ENCODE assay signal across 21 cellular contexts in the genomic region with DNA sequence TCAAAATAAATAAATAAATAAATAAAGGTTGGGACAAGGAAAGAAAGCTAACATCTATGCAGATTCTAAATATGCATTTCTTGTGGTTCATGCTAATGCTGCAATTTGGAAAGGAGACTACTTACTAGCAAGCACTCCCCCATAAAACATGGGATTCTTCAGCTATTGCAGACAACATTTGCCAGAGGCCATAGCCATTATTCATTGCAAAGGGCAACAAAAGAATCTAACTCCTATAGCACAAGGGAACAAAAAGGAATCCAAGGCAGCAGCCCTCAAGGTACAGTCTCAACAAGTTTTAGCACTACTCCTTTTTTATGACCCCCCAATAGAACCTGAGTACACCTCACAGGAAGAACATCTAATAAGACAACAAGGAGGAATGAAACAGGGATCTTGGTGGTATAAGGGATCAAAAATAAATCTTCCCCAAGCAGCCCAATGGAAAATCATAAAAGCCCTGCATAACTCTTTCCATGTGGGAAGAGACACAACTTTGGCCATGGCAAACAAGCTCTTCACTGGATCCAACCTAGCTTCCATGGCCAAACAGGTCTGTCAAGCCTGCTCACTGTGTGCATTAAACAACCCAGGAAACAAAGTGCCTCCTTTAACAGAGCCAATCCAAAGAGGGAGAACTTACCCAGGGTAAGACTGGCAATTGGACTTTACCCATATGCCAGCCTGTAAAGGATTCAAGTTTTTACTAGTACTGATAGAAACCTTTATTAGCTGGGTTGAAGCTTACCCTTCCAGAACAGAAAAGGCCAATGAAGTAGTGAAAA.
"Had no signal": no experiment of that assay in that cellular context is flagged by ENCODE, and none has a peak within 500 bp of the region (broad histone marks: within the 10 kb centered on the region; RNA-seq: fewer than 3 reads in every experiment).

No MANE protein-coding gene starts in this region.

- DNase-seq: cerebellar nuclear complex; dermis blood vessel endothelial cell; endodermal cell; heart left ventricle; islet precursor cell; left ventricle myocardium inferior; lower lobe of right lung; midbrain; naive thymus-derived CD4-positive, alpha-beta T cell; stimulated activated CD4-positive, alpha-beta T cell treated with anti-CD3 and anti-CD28 coated beads, Interleukin-12 subunit alpha, Interleukin-12 subunit beta, amount 100 ng/mL, for 4 hours; stimulated activated naive CD4-positive, alpha-beta T cell; thyroid gland had no signal

- H3K4me1 ChIP-seq: lower lobe of right lung had no signal

- H3K27me3 ChIP-seq: heart left ventricle, neutrophil, thyroid gland had no signal

- H3K27ac Mint-ChIP-seq: endodermal cell; memory B cell; naive thymus-derived CD4-positive, alpha-beta T cell; type B pancreatic cell had no signal

- ATAC-seq: heart left ventricle; lower lobe of right lung; naive thymus-derived CD4-positive, alpha-beta T cell; sciatic nerve had no signal

- H3K36me3 Mint-ChIP-seq: type B pancreatic cell had no signal

- H3K9me3 ChIP-seq: heart left ventricle, left ventricle myocardium inferior, lower lobe of right lung, neutrophil, thyroid gland had no signal

- H3K27ac ChIP-seq: heart left ventricle, left ventricle myocardium inferior, lower lobe of right lung, neutrophil, skin epidermis, thyroid gland had no signal

- H3K36me3 ChIP-seq: heart left ventricle, left ventricle myocardium inferior, lower lobe of right lung, neutrophil, thyroid gland had no signal

- H3K9me3 Mint-ChIP-seq: type B pancreatic cell had no signal

- H3K27me3 Mint-ChIP-seq: memory B cell; naive thymus-derived CD4-positive, alpha-beta T cell; type B pancreatic cell had no signal

- H3K4me3 ChIP-seq: heart left ventricle, left ventricle myocardium inferior, lower lobe of right lung, skin epidermis, thyroid gland had no signal

- H3K4me3 Mint-ChIP-seq: endodermal cell; memory B cell; naive thymus-derived CD4-positive, alpha-beta T cell; type B pancreatic cell had no signal

- FAIRE-seq: colon, endothelial cell of umbilical vein, frontal cortex, urothelium cell line had no signal
